9 cellular contexts compared by ENCODE assay signal in genomic region chr15:84819291-84819768, GRCh38. TPM values are rescaled to one million over a fixed set of nuclear protein-coding genes. Genes with fewer than 3 reads are reported as not detected.
DNase-seq lines count a peak whose midpoint lies in the region; ATAC-seq and TF ChIP-seq lines count a peak whose summit lies in the region.
"Had no signal": no experiment of that assay in that cellular context is flagged by ENCODE, and none has a peak within 500 bp of the region (broad histone marks: within the 10 kb centered on the region; RNA-seq: fewer than 3 reads in every experiment).

No MANE protein-coding gene starts in this region.

- H3F3A ChIP-seq in SK-N-SH (replicated peaks; ENCODE audit: insufficient read depth) = no peaks in the 10 kb centered on the region

- TF ChIP-seq CTCF in SK-N-SH (IDR thresholded peaks at IDR 0.05) = no peak
- no peak for TF ChIP-seq CTCF in mesothelial cell of epicardium (IDR thresholded peaks at IDR 0.05; ENCODE audit: unreplicated experiment)
- no peak for TF ChIP-seq CTCF in upper lobe of left lung (IDR thresholded peaks at IDR 0.05)

- no peak overlapping the region for H3K4me2 ChIP-seq in SK-N-SH

- H3K4me3 Mint-ChIP-seq in mesothelial cell of epicardium = peak overlapping the region; percentile 68

- no peaks in the 10 kb centered on the region for H3K9me3 Mint-ChIP-seq in mesothelial cell of epicardium

- peak; percentile 12; the same call in 1 of the 2 replicates for TF ChIP-seq RAD21 in SK-N-SH (IDR thresholded peaks at IDR 0.05; ENCODE audit: low read length)

- no peaks in the 10 kb centered on the region for H3K36me3 Mint-ChIP-seq in mesothelial cell of epicardium

- no peak overlapping the region for H3K9ac ChIP-seq in SK-N-SH

- TF ChIP-seq POLR2A in upper lobe of left lung (IDR thresholded peaks at IDR 0.05) = no peak

- peak overlapping the region; percentile 98 for H3K27ac Mint-ChIP-seq in mesothelial cell of epicardium

- H4K20me1 ChIP-seq in SK-N-SH (ENCODE audit: insufficient read depth) = no peaks in the 10 kb centered on the region

- TF ChIP-seq EP300 in SK-N-SH (IDR thresholded peaks at IDR 0.05; ENCODE audit: borderline replicate concordance in 1 of 2, low read depth in 1 of 2, low read length in 1 of 2) (no peak), upper lobe of left lung (IDR thresholded peaks at IDR 0.05) (no peak)

- no peak overlapping the region for H2AFZ ChIP-seq in SK-N-SH (ENCODE audit: low read depth)

- POLR2A ChIA-PET in SK-N-SH (lab: Yijun Ruan, JAX) = interaction anchor here (0.5 kb wide), 1 partner anchor 267 kb away, joined by 3 read pairs; no protein-coding TSS in a partner anchor

- H3K79me2 ChIP-seq in SK-N-SH (ENCODE audit: insufficient read depth) = no peaks in the 10 kb centered on the region

- peak; percentile 46 for DNase-seq in SK-N-SH
- no peak for DNase-seq in mesothelial cell of epicardium (ENCODE audit: low spot score in 2 of 2, unreplicated experiment in 2 of 2)
- no peak for DNase-seq in upper lobe of left lung
- DNase-seq in stimulated activated CD4-positive, alpha-beta T cell treated with anti-CD3 and anti-CD28 coated beads, Interleukin-2, amount 100 ng/mL, for 48 hours = no peak
- DNase-seq: activated CD8-positive, alpha-beta memory T cell treated with anti-CD3 and anti-CD28 coated beads for 24 hours; stimulated activated naive CD8-positive, alpha-beta T cell treated with anti-CD3 and anti-CD28 coated beads, Interleukin-15, Interleukin-2, amounts not matched to agents 100 U/mL and 50 U/mL, for 24 hours had no signal

- peak overlapping the region in 1 of 2 experiments; percentile 71; a peak in 2 of 4 replicates for H3K27ac ChIP-seq in SK-N-SH (ENCODE audit: low read depth in 2 of 2, low read length in 1 of 2)
- peak overlapping the region; percentile 79 to 84 (median 80) for H3K27ac ChIP-seq in upper lobe of left lung

- WGBS in SK-N-SH (ENCODE audit: low lambda C conversion rate) = 63% methylated on average over 3 of the region's 3 CpGs
- WGBS in upper lobe of left lung, 2 donors = 49% methylated on average over 3 of the region's 3 CpGs; no CpG with 5 or more reads in 1 of the 2 donors

- CTCF ChIA-PET in SK-N-SH (lab: Yijun Ruan, JAX) = interaction anchor here (0.7 to 1.1 kb wide), 5 partner anchors 9 to 164 kb away, joined by 3 read pairs; no protein-coding TSS in a partner anchor

- H3K4me1 ChIP-seq in SK-N-SH (ENCODE audit: control insufficient read depth in 1 of 2, insufficient read depth in 2 of 2, low read depth in 1 of 2, low read length in 1 of 2) = peaks cover 5 to 57% of the 10 kb centered on the region in 2 experiments; a peak in 1 of 4 replicates
- H3K4me1 ChIP-seq in upper lobe of left lung = peaks cover 37 to 66% (median 41%) of the 10 kb centered on the region in 4 donors

- peaks cover 51% of the 10 kb centered on the region for H3K4me1 Mint-ChIP-seq in mesothelial cell of epicardium

- no peaks in the 10 kb centered on the region for H3K9me3 ChIP-seq in SK-N-SH
- H3K9me3 ChIP-seq in upper lobe of left lung = no peaks in the 10 kb centered on the region

- no peaks in the 10 kb centered on the region for H3K9me2 ChIP-seq in SK-N-SH

- H3K36me3 ChIP-seq in SK-N-SH (replicated peaks in 1 of 2; ENCODE audit: control insufficient read depth in 1 of 2, insufficient read depth in 2 of 2, low read length in 1 of 2) = no peaks in the 10 kb centered on the region
- H3K36me3 ChIP-seq in upper lobe of left lung = no peaks in the 10 kb centered on the region

- H3K27me3 Mint-ChIP-seq in mesothelial cell of epicardium (ENCODE audit: low read depth) = no peaks in the 10 kb centered on the region

- H3K27me3 ChIP-seq in SK-N-SH (ENCODE audit: insufficient read depth) (no peaks in the 10 kb centered on the region), upper lobe of left lung (no peaks in the 10 kb centered on the region)

- no peak overlapping the region for H3K4me3 ChIP-seq in SK-N-SH (ENCODE audit: low read depth in 2 of 2, low read length in 1 of 2)
- H3K4me3 ChIP-seq in upper lobe of left lung = no peak overlapping the region

- ATAC-seq in esophagus mucosa (peak; percentile 32), upper lobe of left lung (ENCODE audit: low FRiP score in 2 of 2) (no peak), HG03354 (IDR thresholded peaks at IDR 0.05; ENCODE audit: poor library complexity, severe bottlenecking, unreplicated experiment) (no peak)
- no peak for ATAC-seq in activated CD4-positive, CD25-positive, alpha-beta regulatory T cell treated with anti-CD3 and anti-CD28 coated beads, Interleukin-2, amount 50 U/mL, for 24 hours
- ATAC-seq: stimulated activated naive CD8-positive, alpha-beta T cell treated with anti-CD3 and anti-CD28 coated beads, Interleukin-15, Interleukin-2, amounts not matched to agents 100 U/mL and 50 U/mL, for 24 hours had no signal

TF ChIP-seq in SK-N-SH, 30 proteins besides CTCF, POLR2A, EP300 and RAD21:
- TF ChIP-seq SIN3A (IDR thresholded peaks at IDR 0.05; ENCODE audit: borderline replicate concordance, low read depth, low read length) (no peak), USF1 (IDR thresholded peaks at IDR 0.05; ENCODE audit: borderline replicate concordance, low read depth) (no peak), RCOR1 (IDR thresholded peaks at IDR 0.05; ENCODE audit: low read length) (no peak), USF2 (IDR thresholded peaks at IDR 0.05; ENCODE audit: borderline replicate concordance, low read depth, low read length) (no peak), ZBTB33 (IDR thresholded peaks at IDR 0.05; ENCODE audit: borderline replicate concordance, low read depth) (no peak), NRF1 (IDR thresholded peaks at IDR 0.05; ENCODE audit: low read depth, low read length) (no peak), TCF12 (IDR thresholded peaks at IDR 0.05) (no peak), SMC3 (IDR thresholded peaks at IDR 0.05; ENCODE audit: low read depth, low read length) (no peak; the same call in 1 of the 2 replicates), RXRA (IDR thresholded peaks at IDR 0.05; ENCODE audit: borderline replicate concordance, low read depth) (no peak), ELF1 (IDR thresholded peaks at IDR 0.05) (no peak), FOXJ3 (CRISPR knock-in tag; IDR thresholded peaks at IDR 0.05) (no peak), PBX3 (IDR thresholded peaks at IDR 0.05) (no peak), FOSL2 (IDR thresholded peaks at IDR 0.05; ENCODE audit: borderline replicate concordance, low read depth) (no peak), RFX5 (IDR thresholded peaks at IDR 0.05; ENCODE audit: low read length) (no peak), POLR2AphosphoS5 (IDR thresholded peaks at IDR 0.05; ENCODE audit: low read depth, low read length) (no peak), MAX (IDR thresholded peaks at IDR 0.05; ENCODE audit: low read depth) (no peak), JUND (IDR thresholded peaks at IDR 0.05) (no peak), FOXM1 (IDR thresholded peaks at IDR 0.05; ENCODE audit: low read depth) (no peak)

RNA-seq across cellular contexts. Expression of gene ALPK3, which starts 2.2 kb away (rescaled TPM):
- 0.16 TPM in 2 replicates for polyA plus RNA-seq in SK-N-SH (2012; rRNA removed)
- 0.08 and 0.09 TPM in 2 replicates for polyA plus RNA-seq in SK-N-SH (2012; cell fraction: cytosol; rRNA removed)
- polyA plus RNA-seq in SK-N-SH (2012; cell fraction: nucleus; rRNA removed) = 1.3 and 2.0 TPM in 2 replicates
- 5.5 TPM for total RNA-seq in esophagus mucosa
- 29.7 to 31.3 TPM (median 30.5 TPM) in 3 replicates for total RNA-seq in mesothelial cell of epicardium
- 10 to 100 TPM in 5 of 6 donors, 1 to 10 TPM in 1; 7.9 to 36.4 (median 13.0) TPM for total RNA-seq in upper lobe of left lung
